In the genomic region with DNA sequence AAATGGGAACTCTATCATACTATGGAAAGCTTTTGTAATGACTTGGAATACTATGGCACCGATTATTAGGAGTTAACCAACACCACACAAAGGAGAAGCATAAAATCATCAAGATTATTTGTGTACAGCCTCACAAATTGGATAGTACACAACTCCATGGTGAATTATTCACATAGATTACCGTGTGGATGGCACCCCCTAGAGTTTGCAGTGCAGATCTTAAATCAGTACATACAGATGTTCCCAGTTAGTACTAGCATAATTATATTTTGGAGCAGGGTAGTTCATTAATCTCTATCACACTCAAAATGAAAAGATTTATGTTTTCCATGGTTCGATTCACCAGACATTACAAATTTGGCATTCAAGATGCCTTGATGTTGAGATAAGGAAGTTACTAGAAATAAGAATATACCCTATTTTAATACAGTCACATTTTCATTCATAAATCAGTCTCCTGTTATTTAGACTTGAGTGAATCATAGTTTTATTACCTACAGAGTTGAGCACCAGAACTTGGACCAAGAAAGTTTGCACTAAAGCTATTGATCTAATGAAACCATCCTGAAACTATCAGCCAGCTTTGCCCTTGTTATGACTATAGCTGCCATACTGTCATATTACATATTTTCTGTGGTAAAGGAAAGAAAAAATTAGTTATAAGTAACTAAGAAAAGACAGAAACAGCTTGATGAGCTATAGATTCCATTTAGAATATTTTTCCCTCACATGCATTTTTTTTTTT, we compare ENCODE assay signal across 8 cellular contexts.
DNase-seq lines count a peak whose midpoint lies in the region; ATAC-seq and TF ChIP-seq lines count a peak whose summit lies in the region.

No MANE protein-coding gene starts in this region.

- ATAC-seq in HG02759 (IDR thresholded peaks at IDR 0.05; ENCODE audit: unreplicated experiment), result peak; percentile 66
- ATAC-seq in effector memory CD8-positive, alpha-beta T cell (replicated peaks), result no peak

- no peak overlapping the region for H3K27ac ChIP-seq in hepatocyte

- 25% methylated on average over 3 of the region's 3 CpGs for WGBS in hepatocyte (ENCODE audit: low lambda C conversion rate, missing lambda C conversion rate)

- no peak overlapping the region for H3K4me3 Mint-ChIP-seq in activated naive CD4-positive, alpha-beta T cell treated with anti-CD3 and anti-CD28 coated beads for 36 hours
- no peak overlapping the region for H3K4me3 Mint-ChIP-seq in effector memory CD8-positive, alpha-beta T cell

- H3K9me2 ChIP-seq in hepatocyte (replicated peaks; ENCODE audit: insufficient read depth), result no peaks in the 10 kb centered on the region

- DNase-seq in activated naive CD4-positive, alpha-beta T cell treated with anti-CD3 and anti-CD28 coated beads for 36 hours, result peak; percentile 46
- DNase-seq in activated naive CD4-positive, alpha-beta T cell (lab: John Stamatoyannopoulos, UW), result no peak
- DNase-seq in RPMI7951 (ENCODE audit: low read depth) (peak; percentile 5), hepatocyte (ENCODE audit: low spot score) (peak; percentile 29), AG20443 (ENCODE audit: low spot score) (no peak), mesenteric fat pad (ENCODE audit: low spot score) (no peak)
- DNase-seq in effector memory CD8-positive, alpha-beta T cell, result no peak

- intact Hi-C loops in activated naive CD4-positive, alpha-beta T cell treated with anti-CD3 and anti-CD28 coated beads for 36 hours (cut with micrococcal nuclease), result loop anchor here (1.0 to 5.0 kb wide), 4 partner anchors 271 to 1082 kb away; no protein-coding TSS in a partner anchor

- H3K27me3 ChIP-seq in hepatocyte, result no peaks in the 10 kb centered on the region

- peaks cover 13% of the 10 kb centered on the region for H3K4me1 Mint-ChIP-seq in activated naive CD4-positive, alpha-beta T cell treated with anti-CD3 and anti-CD28 coated beads for 36 hours (ENCODE audit: low read depth)
- no peaks in the 10 kb centered on the region for H3K4me1 Mint-ChIP-seq in effector memory CD8-positive, alpha-beta T cell (ENCODE audit: low read depth in 2 of 2)

- no peak overlapping the region for H3K4me2 ChIP-seq in hepatocyte

- H3K4me1 ChIP-seq in hepatocyte (ENCODE audit: insufficient read depth), result no peaks in the 10 kb centered on the region

- H3K9me3 ChIP-seq in hepatocyte (ENCODE audit: low read depth), result no peaks in the 10 kb centered on the region

- no peak overlapping the region for H3K4me3 ChIP-seq in hepatocyte

- H3K79me2 ChIP-seq in hepatocyte, result no peaks in the 10 kb centered on the region

- H3K27ac Mint-ChIP-seq in activated naive CD4-positive, alpha-beta T cell treated with anti-CD3 and anti-CD28 coated beads for 36 hours, result no peak overlapping the region
- no peak overlapping the region for H3K27ac Mint-ChIP-seq in effector memory CD8-positive, alpha-beta T cell

- H3K9me3 Mint-ChIP-seq in activated naive CD4-positive, alpha-beta T cell treated with anti-CD3 and anti-CD28 coated beads for 36 hours, result peaks cover 1% of the 10 kb centered on the region
- H3K9me3 Mint-ChIP-seq in effector memory CD8-positive, alpha-beta T cell, result no peaks in the 10 kb centered on the region

- H2AFZ ChIP-seq in hepatocyte, result no peak overlapping the region

- H4K20me1 ChIP-seq in hepatocyte (ENCODE audit: insufficient read depth, poor library complexity, severe bottlenecking), result no peaks in the 10 kb centered on the region

- no peaks in the 10 kb centered on the region for H3K36me3 Mint-ChIP-seq in activated naive CD4-positive, alpha-beta T cell treated with anti-CD3 and anti-CD28 coated beads for 36 hours (ENCODE audit: low read depth)
- H3K36me3 Mint-ChIP-seq in effector memory CD8-positive, alpha-beta T cell (ENCODE audit: insufficient read depth), result no peaks in the 10 kb centered on the region

- CTCF ChIA-PET in activated naive CD4-positive, alpha-beta T cell treated with anti-CD3 and anti-CD28 coated beads for 36 hours (lab: Charles Lee), result interaction anchor here (0.6 kb wide), 1 partner anchor 1919 kb away, joined by 3 read pairs; no protein-coding TSS in a partner anchor

- TF ChIP-seq CTCF in hepatocyte (IDR thresholded peaks at IDR 0.05; ENCODE audit: poor library complexity), result peak; percentile 47

- H3K36me3 ChIP-seq in hepatocyte (replicated peaks; ENCODE audit: insufficient read depth, low read depth), result no peaks in the 10 kb centered on the region

- peaks cover under 1% of the 10 kb centered on the region for H3K27me3 Mint-ChIP-seq in activated naive CD4-positive, alpha-beta T cell treated with anti-CD3 and anti-CD28 coated beads for 36 hours (ENCODE audit: low read depth)
- no peaks in the 10 kb centered on the region for H3K27me3 Mint-ChIP-seq in effector memory CD8-positive, alpha-beta T cell

Comparison
In these comparisons a context has a peak if more than half of its experiments do, and no peak if none do; other contexts are left out.
1. DNase-seq: peak in activated naive CD4-positive, alpha-beta T cell treated with anti-CD3 and anti-CD28 coated beads for 36 hours (single experiment), RPMI7951 (single experiment) and hepatocyte (single experiment); none in activated naive CD4-positive, alpha-beta T cell (0 of 4), effector memory CD8-positive, alpha-beta T cell (0 of 3), AG20443 (single experiment) and mesenteric fat pad (single experiment).